ENCODE assay signal across 20 cellular contexts in genomic region chr4:140748171-140748570, GRCh38.
"Had no signal": no experiment of that assay in that cellular context is flagged by ENCODE, and none has a peak within 500 bp of the region (broad histone marks: within the 10 kb centered on the region; RNA-seq: fewer than 3 reads in every experiment).

No MANE protein-coding gene starts in this region.

- H3K27me3 ChIP-seq: MG63, SJCRH30 had no signal

- H3K4me3 ChIP-seq: MG63, SJCRH30 had no signal

- H3K27ac ChIP-seq: RWPE1, SJCRH30 had no signal

- H3K9me3 ChIP-seq: MG63 had no signal

- H3K36me3 ChIP-seq: MG63 had no signal

- DNase-seq: Karpas-422, KG1, MG63, NCI-H1092, NCI-H1105 treated with DMSO at 0.1 percent for 48 hours, NCI-H1417 treated with DMSO at 0.1 percent for 48 hours, NCI-H146, NCI-H1694 treated with DMSO at 0.1 percent for 48 hours, NCI-H1930, NCI-H2081, NCI-H2107, NCI-H2227 treated with DMSO at 0.1 percent for 48 hours, NCI-H524 treated with DMSO at 0.1 percent for 48 hours, NCI-H69, NCI-H774, SHP77, SJCRH30 had no signal

- ATAC-seq: Panc1, SK-N-SH treated with all-trans-retinoic acid at 6 μM for 48 hours had no signal
